Comparison of ENCODE assay signal across 24 cellular contexts in the genomic region with DNA sequence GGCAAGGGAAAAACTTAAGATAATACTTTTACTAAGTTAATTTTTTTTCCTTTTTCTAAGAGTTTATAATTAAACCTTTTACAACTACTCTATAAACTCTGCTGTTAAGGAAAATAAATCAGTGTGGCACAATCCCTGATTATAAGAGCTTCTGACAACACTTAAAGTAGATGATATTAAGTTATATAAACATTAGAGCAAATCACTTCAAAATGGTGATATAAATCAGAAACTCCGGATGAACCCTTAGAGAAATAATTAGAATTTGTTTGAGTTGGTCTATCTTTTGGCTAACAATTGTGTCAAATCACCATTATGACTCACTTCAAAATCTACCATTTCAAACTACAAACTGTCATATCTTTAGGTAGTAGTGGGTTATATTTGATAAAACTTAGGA.
"Had no signal": no experiment of that assay in that cellular context is flagged by ENCODE, and none has a peak within 500 bp of the region (broad histone marks: within the 10 kb centered on the region; RNA-seq: fewer than 3 reads in every experiment).

No MANE protein-coding gene starts in this region.

- H3K4me2 ChIP-seq: neural progenitor cell, smooth muscle cell had no signal

- H3K4me3 ChIP-seq: left ventricle myocardium inferior, lung, neural progenitor cell, psoas muscle, right lobe of liver, smooth muscle cell, stomach, testis, thyroid gland, transverse colon, upper lobe of left lung, vagina had no signal

- H3K79me2 ChIP-seq: parathyroid adenoma had no signal

- ATAC-seq: natural killer cell; psoas muscle; right lobe of liver; stimulated activated naive B cell treated with anti-CD40 and anti-IgM and Interleukin-4, amounts not matched to agents 10 μg/mL and 1 μg/mL and 100 μg/mL, for 72 hours; stimulated activated naive CD8-positive, alpha-beta T cell treated with anti-CD3 and anti-CD28 coated beads, Interleukin-15, Interleukin-2, amounts not matched to agents 100 U/mL and 50 U/mL, for 24 hours had no signal

- H3K9me3 ChIP-seq: left ventricle myocardium inferior, neutrophil, psoas muscle, right lobe of liver, stomach, testis, thyroid gland, transverse colon, upper lobe of left lung, vagina had no signal

- DNase-seq: hippocampal formation; left ventricle myocardium inferior; mesendoderm; naive B cell; natural killer cell; nephron progenitor cell; occipital lobe; psoas muscle; right lobe of liver; stimulated activated CD4-positive, alpha-beta T cell treated with anti-CD3 and anti-CD28 coated beads, Interleukin-2, amount 100 ng/mL, for 24 hours; stimulated activated CD4-positive, alpha-beta T cell treated with anti-CD3 and anti-CD28 coated beads, Interleukin-4, amount 100 ng/mL, for 1 hour; stimulated activated naive B cell treated with anti-CD40 and anti-IgM and Interleukin-4, amounts not matched to agents 10 μg/mL and 1 μg/mL and 100 μg/mL, for 72 hours; stimulated activated naive CD8-positive, alpha-beta T cell treated with anti-CD3 and anti-CD28 coated beads, Interleukin-15, Interleukin-2, amounts not matched to agents 100 U/mL and 50 U/mL, for 24 hours; stomach; testis; thyroid gland; transverse colon; upper lobe of left lung had no signal

- H3K36me3 ChIP-seq: left ventricle myocardium inferior, neural progenitor cell, right lobe of liver, thyroid gland, vagina had no signal

- H3K27me3 ChIP-seq: neural progenitor cell, neutrophil, right lobe of liver, stomach, testis, thyroid gland, transverse colon, upper lobe of left lung, vagina had no signal

- H3K4me1 ChIP-seq: parathyroid adenoma, right lobe of liver had no signal

- H3K27ac ChIP-seq: left ventricle myocardium inferior, neural progenitor cell, neutrophil, parathyroid adenoma, psoas muscle, right lobe of liver, stomach, testis, thyroid gland, upper lobe of left lung, vagina had no signal

- H3K9ac ChIP-seq: neural progenitor cell, parathyroid adenoma had no signal

- H2AFZ ChIP-seq: neural progenitor cell, parathyroid adenoma had no signal
